In the genomic region with DNA sequence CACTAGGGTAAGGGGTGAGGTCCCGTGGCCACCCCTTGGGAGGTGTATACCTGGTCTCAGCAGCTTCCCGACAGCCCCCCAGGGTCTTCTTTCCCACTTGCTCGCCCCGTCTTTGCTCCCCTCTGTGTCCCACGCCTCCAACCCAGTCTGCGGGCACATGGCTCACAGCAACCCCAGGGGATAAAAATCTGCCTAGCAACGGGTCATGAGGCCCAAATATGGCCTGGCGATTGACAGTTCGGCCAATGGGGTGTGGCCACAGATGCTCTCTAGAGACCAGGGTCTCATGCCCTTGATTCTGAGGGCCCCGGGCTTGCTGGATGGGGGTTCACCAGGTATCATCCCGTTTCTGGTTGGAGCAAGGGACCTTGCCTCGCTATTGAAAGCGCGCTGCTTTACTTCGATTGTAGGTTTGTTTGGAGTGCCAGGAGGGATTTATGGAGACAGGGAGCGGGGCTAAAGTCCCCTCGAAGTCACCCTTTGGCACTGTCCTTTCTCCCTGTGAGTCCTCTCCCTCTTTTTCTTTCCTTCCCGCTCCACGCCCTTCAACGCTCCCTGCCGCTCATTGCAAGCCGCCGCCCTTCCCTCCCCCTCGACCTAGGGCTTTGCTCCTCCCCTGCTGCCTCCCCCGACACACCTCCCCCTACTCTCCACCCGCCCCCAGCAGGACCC, we compare ENCODE assay signal across 10 cellular contexts. TPM values are rescaled to one million over a fixed set of nuclear protein-coding genes. Genes with fewer than 3 reads are reported as not detected.
DNase-seq lines count a peak whose midpoint lies in the region; ATAC-seq and TF ChIP-seq lines count a peak whose summit lies in the region.
"Had no signal": no experiment of that assay in that cellular context is flagged by ENCODE, and none has a peak within 500 bp of the region (broad histone marks: within the 10 kb centered on the region; RNA-seq: fewer than 3 reads in every experiment).

No MANE protein-coding gene starts in this region.

- H3K27ac ChIP-seq in ascending aorta (peak overlapping the region in 1 of 2 donors; percentile 38), psoas muscle (no peak overlapping the region)

- CTCF ChIA-PET in activated CD8-positive, alpha-beta memory T cell treated with anti-CD3 and anti-CD28 coated beads, Interleukin-2, amount 10 ng/mL, durations not matched to agents 7 days and 5 days (lab: Charles Lee) = interaction anchor here (1.2 to 2.6 kb wide), 2 partner anchors 55 to 81 kb away, joined by 4 to 7 read pairs; no protein-coding TSS in a partner anchor

- H3K27me3 ChIP-seq in ascending aorta (no peaks in the 10 kb centered on the region), psoas muscle (ENCODE audit: insufficient read depth in 3 of 3, low read length in 2 of 3) (no peaks in the 10 kb centered on the region)

- peaks cover 7% of the 10 kb centered on the region for H3K4me1 Mint-ChIP-seq in activated CD8-positive, alpha-beta memory T cell treated with anti-CD3 and anti-CD28 coated beads, Interleukin-2, amount 10 ng/mL, durations not matched to agents 7 days and 5 days

- peaks cover 9% of the 10 kb centered on the region for H3K27me3 Mint-ChIP-seq in activated CD8-positive, alpha-beta memory T cell treated with anti-CD3 and anti-CD28 coated beads, Interleukin-2, amount 10 ng/mL, durations not matched to agents 7 days and 5 days

- intact Hi-C loops in ascending aorta (cut with DNase I) (loop anchor here (5.0 kb wide), 1 partner anchor 63 kb away; no protein-coding TSS in a partner anchor), left cardiac atrium (cut with DNase I) (loop anchor here in 1 of 2 donors (5.0 kb wide), 1 partner anchor 37 kb away; no protein-coding TSS in a partner anchor), psoas muscle (cut with DNase I) (no loop called here)

- TF ChIP-seq CTCF in GM13976 (IDR thresholded peaks at IDR 0.05; ENCODE audit: borderline replicate concordance, control extremely low read depth, extremely low read depth, insufficient read depth, missing control alignments) (no peak), ascending aorta (IDR thresholded peaks at IDR 0.05) (no peak), psoas muscle (IDR thresholded peaks at IDR 0.05) (no peak)

- H3K4me3 ChIP-seq in ascending aorta (peak overlapping the region; percentile 51 to 65), psoas muscle (peak overlapping the region; percentile 38)

- H3K9me3 Mint-ChIP-seq in activated CD8-positive, alpha-beta memory T cell treated with anti-CD3 and anti-CD28 coated beads, Interleukin-2, amount 10 ng/mL, durations not matched to agents 7 days and 5 days (ENCODE audit: low read depth) = no peaks in the 10 kb centered on the region

- H3K9me3 ChIP-seq in ascending aorta = no peaks in the 10 kb centered on the region
- no peaks in the 10 kb centered on the region for H3K9me3 ChIP-seq in psoas muscle

- WGBS in psoas muscle, 3 donors = 66 to 72% (median 69%) methylated on average over 26 of the region's 26 CpGs

- H3K27ac Mint-ChIP-seq in activated CD8-positive, alpha-beta memory T cell treated with anti-CD3 and anti-CD28 coated beads, Interleukin-2, amount 10 ng/mL, durations not matched to agents 7 days and 5 days = no peak overlapping the region

- H3K36me3 Mint-ChIP-seq in activated CD8-positive, alpha-beta memory T cell treated with anti-CD3 and anti-CD28 coated beads, Interleukin-2, amount 10 ng/mL, durations not matched to agents 7 days and 5 days = no peaks in the 10 kb centered on the region

- no peaks in the 10 kb centered on the region for H3K36me3 ChIP-seq in ascending aorta
- H3K36me3 ChIP-seq in psoas muscle (ENCODE audit: insufficient read depth in 1 of 2, low read depth in 1 of 2) = no peaks in the 10 kb centered on the region

- H3K4me1 ChIP-seq in ascending aorta (peaks cover 0 to 35% of the 10 kb centered on the region in 2 donors), psoas muscle (peaks cover 37% of the 10 kb centered on the region)

- H3K4me3 Mint-ChIP-seq in activated CD8-positive, alpha-beta memory T cell treated with anti-CD3 and anti-CD28 coated beads, Interleukin-2, amount 10 ng/mL, durations not matched to agents 7 days and 5 days = no peak overlapping the region

- in situ Hi-C loops in GM13976 (cut with MboI; ENCODE audit: low sequenced_read_pairs, unreplicated experiment) = no loop called here

- ATAC-seq in left cardiac atrium (peak; percentile 39 to 59), psoas muscle (no peak)
- no peak for ATAC-seq in activated CD8-positive, alpha-beta memory T cell treated with anti-CD3 and anti-CD28 coated beads, Interleukin-2, amount 10 ng/mL, durations not matched to agents 7 days and 5 days

- peak; percentile 35 for DNase-seq in GM13976 (ENCODE audit: low spot score)
- DNase-seq in ascending aorta (ENCODE audit: low spot score in 2 of 2) = no peak
- peak; percentile 60 for DNase-seq in left cardiac atrium
- peak in 1 of 2 donors; percentile 56 for DNase-seq in psoas muscle
- DNase-seq in activated CD8-positive, alpha-beta memory T cell treated with anti-CD3 and anti-CD28 coated beads, Interleukin-2, amount 10 ng/mL, durations not matched to agents 7 days and 5 days = no peak
- no peak for DNase-seq in activated naive CD4-positive, alpha-beta T cell (lab: John Stamatoyannopoulos, UW)
- DNase-seq in activated CD4-positive, alpha-beta T cell treated with anti-CD3 and anti-CD28 coated beads for 48 hours = no peak
- DNase-seq in NCI-H1436 (lab: John Stamatoyannopoulos, UW) = no peak
- DNase-seq: activated T-cell treated with anti-CD3 and anti-CD28 coated beads for 4 hours, COR-L47 had no signal

RNA-seq across cellular contexts. Expression of a gene that starts 41.4 kb away (rescaled TPM):
- total RNA-seq in ascending aorta (718 TPM), left cardiac atrium (100 to 1,000 TPM; 329 to 404 TPM), psoas muscle (100 to 1,000 TPM; 376 to 679 (median 425) TPM)
- polyA plus RNA-seq in psoas muscle = 100 to 1,000 TPM in 2 of 3 donors, 10 to 100 TPM in 1; 93.5 to 227 (median 206) TPM
- 100 to 1,000 TPM; 180 to 390 TPM for total RNA-seq in activated CD8-positive, alpha-beta memory T cell treated with anti-CD3 and anti-CD28 coated beads, Interleukin-2, amount 10 ng/mL, durations not matched to agents 7 days and 5 days

Comparison
In these comparisons a context has a peak if more than half of its experiments do, and no peak if none do; other contexts are left out.
1. DNase-seq: peak in GM13976 (single experiment) and left cardiac atrium (single experiment); none in ascending aorta (0 of 2), activated CD8-positive, alpha-beta memory T cell treated with anti-CD3 and anti-CD28 coated beads, Interleukin-2, amount 10 ng/mL, durations not matched to agents 7 days and 5 days (single experiment), activated naive CD4-positive, alpha-beta T cell (0 of 4), activated CD4-positive, alpha-beta T cell treated with anti-CD3 and anti-CD28 coated beads for 48 hours (single experiment) and NCI-H1436 (single experiment).
2. ATAC-seq: peak in left cardiac atrium (2 of 2); none in psoas muscle (0 of 4) and activated CD8-positive, alpha-beta memory T cell treated with anti-CD3 and anti-CD28 coated beads, Interleukin-2, amount 10 ng/mL, durations not matched to agents 7 days and 5 days (single experiment).